In the genomic region with DNA sequence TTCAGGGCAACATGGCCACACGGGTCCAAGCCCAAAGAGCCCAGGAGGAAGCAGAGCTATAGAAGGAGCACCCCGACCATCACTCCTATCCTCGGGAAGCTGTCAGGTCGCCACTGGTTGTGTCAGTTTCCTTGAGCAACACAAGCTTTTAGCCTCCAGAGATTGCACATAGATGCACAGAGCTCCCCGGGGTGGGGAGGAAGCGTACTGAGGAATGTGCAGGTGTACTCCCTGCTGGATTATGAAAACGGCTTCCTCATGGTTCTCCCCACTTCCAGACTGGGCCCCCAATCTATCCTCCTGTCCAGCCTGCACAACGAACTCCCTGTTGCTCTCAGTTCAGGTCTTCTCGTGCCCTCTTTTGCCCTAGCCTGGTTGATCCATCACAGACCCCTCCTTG, we compare ENCODE assay signal across 24 cellular contexts. TPM values are rescaled to one million over a fixed set of nuclear protein-coding genes. Genes with fewer than 3 reads are reported as not detected.
DNase-seq lines count a peak whose midpoint lies in the region; ATAC-seq, FAIRE-seq and TF ChIP-seq lines count a peak whose summit lies in the region.
"Had no signal": no experiment of that assay in that cellular context is flagged by ENCODE, and none has a peak within 500 bp of the region (broad histone marks: within the 10 kb centered on the region; RNA-seq: fewer than 3 reads in every experiment).

No MANE protein-coding gene starts in this region.

- no peaks in the 10 kb centered on the region for H3K27me3 Mint-ChIP-seq in activated T-cell treated with anti-CD3 and anti-CD28 coated beads, Interleukin-2, amount 50 U/mL, for 72 hours (ENCODE audit: low read depth)
- no peaks in the 10 kb centered on the region for H3K27me3 Mint-ChIP-seq in activated T-cell treated with anti-CD3 and anti-CD28 coated beads, Interleukin-2, amount 50 U/mL, for 4 hours (ENCODE audit: low read depth)
- peaks cover 7% of the 10 kb centered on the region for H3K27me3 Mint-ChIP-seq in nephron (ENCODE audit: low read depth)
- H3K27me3 Mint-ChIP-seq: activated naive CD8-positive, alpha-beta T cell treated with anti-CD3 and anti-CD28 coated beads for 36 hours; IgD-negative memory B cell; progenitor cell of endocrine pancreas had no signal

- peak overlapping the region; percentile 48 for H3K27ac Mint-ChIP-seq in activated T-cell treated with anti-CD3 and anti-CD28 coated beads, Interleukin-2, amount 50 U/mL, for 72 hours
- peak overlapping the region in 2 of 3 experiments; percentile 68 to 83 for H3K27ac Mint-ChIP-seq in nephron
- H3K27ac Mint-ChIP-seq: activated naive CD8-positive, alpha-beta T cell treated with anti-CD3 and anti-CD28 coated beads for 36 hours; IgD-negative memory B cell; mesothelial cell of epicardium; nephron progenitor cell had no signal

- ATAC-seq in activated T-cell treated with anti-CD3 and anti-CD28 coated beads, Interleukin-2, amount 50 U/mL, for 72 hours (replicated peaks in 1 of 2): no peak
- ATAC-seq in activated T-cell treated with anti-CD3 and anti-CD28 coated beads, Interleukin-2, amount 50 U/mL, for 4 hours: no peak
- ATAC-seq in GM18909 (IDR thresholded peaks at IDR 0.05; ENCODE audit: poor library complexity, unreplicated experiment) (no peak), HG03354 (IDR thresholded peaks at IDR 0.05; ENCODE audit: poor library complexity, severe bottlenecking, unreplicated experiment) (no peak)

- FAIRE-seq in bronchial epithelial cell (lab: Jason Lieb, UNC): peak; percentile 87
- FAIRE-seq: colon, frontal cortex, GM18507 had no signal

- no peak overlapping the region for H3K4me3 ChIP-seq in bronchial epithelial cell (ENCODE audit: low read depth, low read length)
- H3K4me3 ChIP-seq: esophagus muscularis mucosa, hepatocyte had no signal

- H3K4me3 Mint-ChIP-seq in activated T-cell treated with anti-CD3 and anti-CD28 coated beads, Interleukin-2, amount 50 U/mL, for 72 hours: no peak overlapping the region
- H3K4me3 Mint-ChIP-seq in activated T-cell treated with anti-CD3 and anti-CD28 coated beads, Interleukin-2, amount 50 U/mL, for 4 hours: no peak overlapping the region
- H3K4me3 Mint-ChIP-seq in nephron: no peak overlapping the region
- H3K4me3 Mint-ChIP-seq: activated naive CD8-positive, alpha-beta T cell treated with anti-CD3 and anti-CD28 coated beads for 36 hours; mesothelial cell of epicardium; nephron progenitor cell had no signal

- H3K9me3 Mint-ChIP-seq in activated T-cell treated with anti-CD3 and anti-CD28 coated beads, Interleukin-2, amount 50 U/mL, for 72 hours: peaks cover 0 to 2% of the 10 kb centered on the region in 2 donors
- H3K9me3 Mint-ChIP-seq in activated T-cell treated with anti-CD3 and anti-CD28 coated beads, Interleukin-2, amount 50 U/mL, for 4 hours: no peaks in the 10 kb centered on the region
- peaks cover 3% of the 10 kb centered on the region for H3K9me3 Mint-ChIP-seq in nephron
- H3K9me3 Mint-ChIP-seq: mesothelial cell of epicardium had no signal

- no peaks in the 10 kb centered on the region for H3K36me3 ChIP-seq in bronchial epithelial cell (ENCODE audit: control insufficient read depth, insufficient read depth, low read length)
- H3K36me3 ChIP-seq: esophagus muscularis mucosa had no signal

- no peak for TF ChIP-seq CTCF in bronchial epithelial cell (IDR thresholded peaks at IDR 0.05; ENCODE audit: insufficient read depth, low read length, severe bottlenecking)
- TF ChIP-seq CTCF in nephron (IDR thresholded peaks at IDR 0.05; ENCODE audit: unreplicated experiment in 3 of 3): no peak

- H3K36me3 Mint-ChIP-seq in activated T-cell treated with anti-CD3 and anti-CD28 coated beads, Interleukin-2, amount 50 U/mL, for 72 hours (ENCODE audit: insufficient read depth in 2 of 2): peaks cover 0 to 1% of the 10 kb centered on the region in 2 donors
- H3K36me3 Mint-ChIP-seq in activated T-cell treated with anti-CD3 and anti-CD28 coated beads, Interleukin-2, amount 50 U/mL, for 4 hours (ENCODE audit: insufficient read depth): no peaks in the 10 kb centered on the region
- H3K36me3 Mint-ChIP-seq in nephron (ENCODE audit: low read depth): no peaks in the 10 kb centered on the region
- H3K36me3 Mint-ChIP-seq: activated naive CD8-positive, alpha-beta T cell treated with anti-CD3 and anti-CD28 coated beads for 36 hours; IgD-negative memory B cell had no signal

- DNase-seq in activated T-cell treated with anti-CD3 and anti-CD28 coated beads, Interleukin-2, amount 50 U/mL, for 72 hours: no peak
- DNase-seq in activated T-cell treated with anti-CD3 and anti-CD28 coated beads, Interleukin-2, amount 50 U/mL, for 4 hours: no peak
- DNase-seq in bronchial epithelial cell (ENCODE audit: low read depth) (no peak), NCI-H510A (lab: John Stamatoyannopoulos, UW) (no peak)
- DNase-seq: activated naive CD8-positive, alpha-beta T cell treated with anti-CD3 and anti-CD28 coated beads for 36 hours; DMS79 treated with DMSO at 0.1 percent for 48 hours; NCI-H2081 treated with DMSO at 0.1 percent for 48 hours; nephron progenitor cell; Right ventricle myocardium superior; stimulated activated CD8-positive, alpha-beta memory T cell treated with anti-CD3 and anti-CD28 coated beads, Interleukin-4, amount 100 ng/mL, for 48 hours; T-helper 9 cell had no signal

- H3K27me3 ChIP-seq in bronchial epithelial cell (ENCODE audit: control insufficient read depth, insufficient read depth, low read length): no peaks in the 10 kb centered on the region
- H3K27me3 ChIP-seq: esophagus muscularis mucosa, hepatocyte had no signal

- H3K27ac ChIP-seq in temporal lobe (ENCODE audit: low read depth, low read length): peak overlapping the region; percentile 63
- H3K27ac ChIP-seq: 22Rv1, esophagus muscularis mucosa, hepatocyte had no signal

- H3K4me1 Mint-ChIP-seq in activated T-cell treated with anti-CD3 and anti-CD28 coated beads, Interleukin-2, amount 50 U/mL, for 72 hours (ENCODE audit: low read depth): peaks cover 5% of the 10 kb centered on the region
- H3K4me1 Mint-ChIP-seq in activated T-cell treated with anti-CD3 and anti-CD28 coated beads, Interleukin-2, amount 50 U/mL, for 4 hours (ENCODE audit: low read depth): peaks cover 11% of the 10 kb centered on the region
- H3K4me1 Mint-ChIP-seq in nephron: peaks cover 25% of the 10 kb centered on the region
- H3K4me1 Mint-ChIP-seq: activated naive CD8-positive, alpha-beta T cell treated with anti-CD3 and anti-CD28 coated beads for 36 hours had no signal

RNA-seq across cellular contexts. Expression of gene IRF2BPL, which starts 30.3 kb away (rescaled TPM):
- total RNA-seq in activated T-cell treated with anti-CD3 and anti-CD28 coated beads, Interleukin-2, amount 50 U/mL, for 72 hours: 10 to 100 TPM; 55.6 to 58.0 TPM
- 10 to 100 TPM; 29.5 to 37.1 (median 32.7) TPM for total RNA-seq in activated T-cell treated with anti-CD3 and anti-CD28 coated beads, Interleukin-2, amount 50 U/mL, for 4 hours
- 12.0 and 12.1 TPM in 2 replicates for total RNA-seq in bronchial epithelial cell
- total RNA-seq in temporal lobe: 54.6 TPM

RNA-seq across cellular contexts. Expression of gene CIPC, which starts 39.3 kb away (rescaled TPM):
- total RNA-seq in activated T-cell treated with anti-CD3 and anti-CD28 coated beads, Interleukin-2, amount 50 U/mL, for 72 hours: 1 to 10 TPM; 5.1 to 6.4 TPM
- 10 to 100 TPM in 1 of 3 donors, 1 to 10 TPM in 2; 9.0 to 10.2 (median 9.4) TPM for total RNA-seq in activated T-cell treated with anti-CD3 and anti-CD28 coated beads, Interleukin-2, amount 50 U/mL, for 4 hours
- total RNA-seq in bronchial epithelial cell (9.7 and 14.5 TPM in 2 replicates), temporal lobe (34.9 TPM)
